Comparison of ENCODE assay signal across 14 cellular contexts in genomic region chr12:121892673-121893561, GRCh38. TPM values are rescaled to one million over a fixed set of nuclear protein-coding genes. Genes with fewer than 3 reads are reported as not detected.
A peak's percentile ranks its signal among the peaks of the same experiment; 100 is the strongest.
DNase-seq lines count a peak whose midpoint lies in the region; ATAC-seq, FAIRE-seq and TF ChIP-seq lines count a peak whose summit lies in the region.
"Had no signal": no experiment of that assay in that cellular context is flagged by ENCODE, and none has a peak within 500 bp of the region (broad histone marks: within the 10 kb centered on the region; RNA-seq: fewer than 3 reads in every experiment).

No MANE protein-coding gene starts in this region.

- no peak overlapping the region for H3K4me3 ChIP-seq in A673 (ENCODE audit: low read depth, low read length, poor library complexity, severe bottlenecking)
- H3K4me3 ChIP-seq in keratinocyte (ENCODE audit: control insufficient read depth in 2 of 3, extremely low read depth in 1 of 3, insufficient read depth in 2 of 3, low read depth in 1 of 3, low read length in 3 of 3) = no peak overlapping the region
- no peak overlapping the region for H3K4me3 ChIP-seq in esophagus muscularis mucosa
- H3K4me3 ChIP-seq: tibial nerve had no signal

- H4K20me1 ChIP-seq in keratinocyte (ENCODE audit: control insufficient read depth, extremely low read depth, insufficient read depth, low read length) = no peaks in the 10 kb centered on the region

- H3K4me1 ChIP-seq in A673 (ENCODE audit: insufficient read depth, low read length, poor library complexity, severe bottlenecking) = peaks cover 15% of the 10 kb centered on the region
- H3K4me1 ChIP-seq in keratinocyte (ENCODE audit: control insufficient read depth, extremely low read depth, insufficient read depth, low read length) = peaks cover 24% of the 10 kb centered on the region
- H3K4me1 ChIP-seq in esophagus muscularis mucosa = peaks cover 18 to 46% (median 37%) of the 10 kb centered on the region in 4 donors

- in situ Hi-C loops in Caki2 (cut with HindIII; ENCODE audit: low pct_unique_long_range_greater_than_20kb, low sequenced_read_pairs) = no loop called here

- H3K27me3 Mint-ChIP-seq in activated T-helper 17 cell treated with anti-CD3 and anti-CD28 coated beads, Interleukin-2, amount 50 U/mL, for 72 hours = no peaks in the 10 kb centered on the region
- H3K27me3 Mint-ChIP-seq: progenitor cell of endocrine pancreas had no signal

- DNase-seq in A673 (ENCODE audit: low spot score) (no peak), Caki2 (ENCODE audit: low read depth) (peak; percentile 17), keratinocyte (ENCODE audit: low read depth, low spot score) (no peak), DMS79 treated with DMSO at 0.1 percent for 48 hours (lab: John Stamatoyannopoulos, UW) (no peak), esophagus muscularis mucosa (ENCODE audit: extremely low spot score) (no peak), GM19238 (ENCODE audit: insufficient read length, low spot score) (no peak)
- no peak for DNase-seq in stimulated activated CD8-positive, alpha-beta memory T cell treated with anti-CD3 and anti-CD28 coated beads, Interleukin-4, amount 100 ng/mL, for 48 hours
- DNase-seq: GDM1, kidney had no signal

- no peak for TF ChIP-seq CTCF in A673 (conservative IDR thresholded peaks at IDR 0.05; ENCODE audit: low read depth, low read length)
- TF ChIP-seq CTCF in keratinocyte (optimal IDR thresholded peaks at IDR 0.05 in 1 of 3, IDR thresholded peaks at IDR 0.05 in 1 of 3, conservative IDR thresholded peaks at IDR 0.05 in 1 of 3; ENCODE audit: extremely low read depth in 1 of 3, insufficient read depth in 2 of 3, low read length in 3 of 3) = no peak
- no peak for TF ChIP-seq CTCF in esophagus muscularis mucosa (IDR thresholded peaks at IDR 0.05)

- POLR2A ChIA-PET in A673 (lab: Charles Lee; ENCODE audit: low non-redundant PET) = no interaction called here

- H3K9me3 ChIP-seq in A673 (ENCODE audit: low read depth, low read length, poor library complexity, severe bottlenecking) (no peaks in the 10 kb centered on the region), keratinocyte (ENCODE audit: control insufficient read depth, low read depth, low read length) (no peaks in the 10 kb centered on the region), esophagus muscularis mucosa (no peaks in the 10 kb centered on the region)
- H3K9me3 ChIP-seq: tibial nerve had no signal

- H3K36me3 ChIP-seq in A673 (ENCODE audit: insufficient read depth, low read length, poor library complexity, severe bottlenecking) (peaks cover 18% of the 10 kb centered on the region), keratinocyte (ENCODE audit: control insufficient read depth in 2 of 2, extremely low read depth in 1 of 2, insufficient read depth in 2 of 2, low read length in 2 of 2) (peaks cover 15 to 16% of the 10 kb centered on the region in 2 experiments), esophagus muscularis mucosa (peaks cover 22 to 67% (median 46%) of the 10 kb centered on the region in 4 donors)

- H3K27ac ChIP-seq in A673 (ENCODE audit: low read depth, low read length, poor library complexity, severe bottlenecking) (peak overlapping the region; percentile 58), keratinocyte (ENCODE audit: control insufficient read depth, insufficient read depth, low read length) (peak overlapping the region; percentile 63), esophagus muscularis mucosa (replicated peaks in 1 of 4) (no peak overlapping the region)
- H3K27ac ChIP-seq: tibial nerve had no signal

- no peak overlapping the region for H3K4me2 ChIP-seq in keratinocyte (ENCODE audit: control insufficient read depth, extremely low read depth, insufficient read depth, low read depth, low read length)

- FAIRE-seq in keratinocyte (lab: Jason Lieb, UNC) = no peak
- FAIRE-seq: kidney had no signal

- H3K79me2 ChIP-seq in keratinocyte (ENCODE audit: control insufficient read depth, insufficient read depth, low read length) = peaks cover 56% of the 10 kb centered on the region

- no peak for ATAC-seq in activated T-helper 17 cell treated with anti-CD3 and anti-CD28 coated beads, Interleukin-2, amount 50 U/mL, for 72 hours (replicated peaks)

- H3K27me3 ChIP-seq in A673 (replicated peaks; ENCODE audit: insufficient read depth, low read depth, low read length, poor library complexity) (no peaks in the 10 kb centered on the region), keratinocyte (ENCODE audit: control insufficient read depth, extremely low read depth, insufficient read depth, low read length) (no peaks in the 10 kb centered on the region), esophagus muscularis mucosa (no peaks in the 10 kb centered on the region)
- H3K27me3 ChIP-seq: tibial nerve had no signal

- no peak overlapping the region for H3K9ac ChIP-seq in keratinocyte (ENCODE audit: control insufficient read depth, extremely low read depth, insufficient read depth, low read length)

- H3K9me1 ChIP-seq in keratinocyte (ENCODE audit: control insufficient read depth, extremely low read depth, insufficient read depth, low read length) = no peaks in the 10 kb centered on the region

- peak overlapping the region; percentile 91 for H3K27ac Mint-ChIP-seq in activated T-helper 17 cell treated with anti-CD3 and anti-CD28 coated beads, Interleukin-2, amount 50 U/mL, for 72 hours

- CTCF ChIA-PET in A673 (lab: Charles Lee) = no interaction called here

- peaks cover 21% of the 10 kb centered on the region for H3K4me1 Mint-ChIP-seq in activated T-helper 17 cell treated with anti-CD3 and anti-CD28 coated beads, Interleukin-2, amount 50 U/mL, for 72 hours

- no peak for TF ChIP-seq EP300 in esophagus muscularis mucosa (IDR thresholded peaks at IDR 0.05)

- dilution Hi-C loops in keratinocyte (cut with MboI; ENCODE audit: extremely low pct_ligation_motif_present, low sequenced_read_pairs) = no loop called here

- peak overlapping the region; percentile 56 for H3K4me3 Mint-ChIP-seq in activated T-helper 17 cell treated with anti-CD3 and anti-CD28 coated beads, Interleukin-2, amount 50 U/mL, for 72 hours
- H3K4me3 Mint-ChIP-seq: CD14-positive monocyte had no signal

- H3K9me3 Mint-ChIP-seq in activated T-helper 17 cell treated with anti-CD3 and anti-CD28 coated beads, Interleukin-2, amount 50 U/mL, for 72 hours = no peaks in the 10 kb centered on the region
- H3K9me3 Mint-ChIP-seq: CD14-positive monocyte had no signal

- intact Hi-C loops in A673 (cut with micrococcal nuclease; ENCODE audit: unreplicated experiment) = no loop called here
- intact Hi-C loops in esophagus muscularis mucosa (cut with DNase I) = no loop called here

- no TSS peak for BruUV-seq in A673 (replicated peaks; lab: Mats Ljungman, UMichigan)

- H2AFZ ChIP-seq in keratinocyte (ENCODE audit: control insufficient read depth, low read length) = no peak overlapping the region

- WGBS in esophagus muscularis mucosa = 78% methylated on average over 13 of the region's 13 CpGs

- no peak for TF ChIP-seq POLR2A in esophagus muscularis mucosa (IDR thresholded peaks at IDR 0.05; ENCODE audit: low read depth)

- H3K36me3 Mint-ChIP-seq in activated T-helper 17 cell treated with anti-CD3 and anti-CD28 coated beads, Interleukin-2, amount 50 U/mL, for 72 hours (ENCODE audit: low read depth) = peaks cover 69% of the 10 kb centered on the region

RNA-seq across cellular contexts. Expression of gene PSMD9, which starts 4.3 kb away (rescaled TPM):
- 78.3 and 86.4 TPM in 2 replicates for total RNA-seq in A673 (2021)
- total RNA-seq in Caki2 (2014; rRNA removed; shearing (Covaris generic); ENCODE audit: low replicate concordance) = 157 and 191 TPM in 2 replicates
- total RNA-seq in activated T-helper 17 cell treated with anti-CD3 and anti-CD28 coated beads, Interleukin-2, amount 50 U/mL, for 72 hours = 10 to 100 TPM; 39.8 to 75.1 TPM
- polyA plus RNA-seq in keratinocyte = 84.8 to 95.4 TPM (median 90.5 TPM) in 3 replicates
- 56.7 TPM for polyA plus RNA-seq in keratinocyte (2011; ENCODE audit: low read depth)
- 48.4 and 89.7 TPM in 2 replicates for polyA plus RNA-seq in keratinocyte (2011; cell fraction: cytosol; rRNA removed)
- polyA plus RNA-seq in keratinocyte (2011; cell fraction: nucleus; rRNA removed) = 43.2 and 46.3 TPM in 2 replicates
- 56.6 and 118 TPM in 2 replicates for polyA plus RNA-seq in keratinocyte (2012; ENCODE audit: low replicate concordance)
- 26.1 to 49.7 TPM (median 35.2 TPM) in 3 replicates for polyA minus RNA-seq in keratinocyte
- polyA minus RNA-seq in keratinocyte (2011; cell fraction: cytosol; rRNA and poly(A)+ RNA removed) = 85.6 TPM
- polyA minus RNA-seq in keratinocyte (2011; cell fraction: nucleus; rRNA and poly(A)+ RNA removed) = 21.6 and 22.6 TPM in 2 replicates
- 10 to 100 TPM; 22.4 to 63.7 (median 44.4) TPM for total RNA-seq in esophagus muscularis mucosa

RNA-seq across cellular contexts. Expression of gene CFAP251, which starts 25.5 kb away (rescaled TPM):
- total RNA-seq in A673 (2021) = 5.5 and 7.5 TPM in 2 replicates
- 10.8 and 12.3 TPM in 2 replicates for total RNA-seq in Caki2 (2014; rRNA removed; shearing (Covaris generic); ENCODE audit: low replicate concordance)
- total RNA-seq in activated T-helper 17 cell treated with anti-CD3 and anti-CD28 coated beads, Interleukin-2, amount 50 U/mL, for 72 hours = 10 to 100 TPM in 1 of 2 donors, 1 to 10 TPM in 1; 1.8 to 12.6 TPM
- polyA plus RNA-seq in keratinocyte = 69.9 to 74.2 TPM (median 70.7 TPM) in 3 replicates
- 18.8 TPM for polyA plus RNA-seq in keratinocyte (2011; ENCODE audit: low read depth)
- 48.3 and 59.3 TPM in 2 replicates for polyA plus RNA-seq in keratinocyte (2011; cell fraction: cytosol; rRNA removed)
- polyA plus RNA-seq in keratinocyte (2011; cell fraction: nucleus; rRNA removed) = 77.8 and 86.7 TPM in 2 replicates
- 28.4 and 57.7 TPM in 2 replicates for polyA plus RNA-seq in keratinocyte (2012; ENCODE audit: low replicate concordance)
- 22.9 to 83.6 TPM (median 76.1 TPM) in 3 replicates for polyA minus RNA-seq in keratinocyte
- 32.8 TPM for polyA minus RNA-seq in keratinocyte (2011; cell fraction: cytosol; rRNA and poly(A)+ RNA removed)
- polyA minus RNA-seq in keratinocyte (2011; cell fraction: nucleus; rRNA and poly(A)+ RNA removed) = 44.0 and 80.8 TPM in 2 replicates
- 1 to 10 TPM in 1 of 4 donors, under 1 TPM in 3; 0.66 to 1.9 (median 0.87) TPM for total RNA-seq in esophagus muscularis mucosa

RNA-seq across cellular contexts. Expression of gene HPD, which starts 34.3 kb away (rescaled TPM):
- total RNA-seq in A673 (2021) (not detected in 2 replicates), esophagus muscularis mucosa (1 to 10 TPM in 2 of 4 donors, under 1 TPM in 2; 0.65 to 3.3 (median 1.3) TPM)
- total RNA-seq in Caki2 (2014; rRNA removed; shearing (Covaris generic); ENCODE audit: low replicate concordance) = 12.7 and 13.4 TPM in 2 replicates
- not detected for total RNA-seq in activated T-helper 17 cell treated with anti-CD3 and anti-CD28 coated beads, Interleukin-2, amount 50 U/mL, for 72 hours
- polyA plus RNA-seq in keratinocyte = not detected in 3 replicates
- polyA plus RNA-seq in keratinocyte (2011; ENCODE audit: low read depth) = not detected
- not detected in 2 replicates for polyA plus RNA-seq in keratinocyte (2011; cell fraction: cytosol; rRNA removed)
- not detected in 2 replicates for polyA plus RNA-seq in keratinocyte (2011; cell fraction: nucleus; rRNA removed)
- not detected in 2 replicates for polyA plus RNA-seq in keratinocyte (2012; ENCODE audit: low replicate concordance)
- not detected in 3 replicates for polyA minus RNA-seq in keratinocyte
- not detected for polyA minus RNA-seq in keratinocyte (2011; cell fraction: cytosol; rRNA and poly(A)+ RNA removed)
- polyA minus RNA-seq in keratinocyte (2011; cell fraction: nucleus; rRNA and poly(A)+ RNA removed) = not detected in 2 replicates
- total RNA-seq: glomerular endothelial cell, progenitor cell of endocrine pancreas had no signal

Comparison
In these comparisons a context has a peak if more than half of its experiments do, and no peak if none do; other contexts are left out.
1. H3K27ac ChIP-seq: peak in A673 (single experiment) and keratinocyte (single experiment); none in esophagus muscularis mucosa (0 of 4).